Comparison of ENCODE assay signal across 1 cellular context in genomic region chr16:87955302-87956168, GRCh38.
TF ChIP-seq lines count a peak whose summit lies in the region.

No MANE protein-coding gene starts in this region.

TF ChIP-seq in HepG2, 621 proteins besides CTCF, POLR2A, EP300 and RAD21:
- TF ChIP-seq ZC3H4 (CRISPR knock-in tag; IDR thresholded peaks at IDR 0.05; ENCODE audit: borderline replicate concordance), result peak; percentile 35; the same call in 1 of the 2 replicates
- 0 out of 2 replicates have a peak, but pooled peaks have one; percentile 49 for TF ChIP-seq SMAD9 (CRISPR knock-in tag; IDR thresholded peaks at IDR 0.05)
- TF ChIP-seq CEBPB (IDR thresholded peaks at IDR 0.05; ENCODE audit: borderline replicate concordance, low read depth, low read length), result 0 out of 2 replicates have a peak, but pooled peaks have one; percentile 44
- 0 out of 2 replicates have a peak, but pooled peaks have one; percentile 32 for TF ChIP-seq POLR2G (IDR thresholded peaks at IDR 0.05; ENCODE audit: low read depth, low read length)
- TF ChIP-seq ZNF850 (CRISPR knock-in tag; conservative IDR thresholded peaks at IDR 0.05), result no peak
- TF ChIP-seq CEBPG (CRISPR knock-in tag; IDR thresholded peaks at IDR 0.05), result peak; percentile 48; the same call in 1 of the 2 replicates
- peak; percentile 36 for TF ChIP-seq ZNF883 (CRISPR knock-in tag; IDR thresholded peaks at IDR 0.05; ENCODE audit: not compliant biosample characterization)
- TF ChIP-seq ZBTB8A (CRISPR knock-in tag; IDR thresholded peaks at IDR 0.05; ENCODE audit: borderline replicate concordance, low read depth), result no peak
- TF ChIP-seq, protein P1, sequence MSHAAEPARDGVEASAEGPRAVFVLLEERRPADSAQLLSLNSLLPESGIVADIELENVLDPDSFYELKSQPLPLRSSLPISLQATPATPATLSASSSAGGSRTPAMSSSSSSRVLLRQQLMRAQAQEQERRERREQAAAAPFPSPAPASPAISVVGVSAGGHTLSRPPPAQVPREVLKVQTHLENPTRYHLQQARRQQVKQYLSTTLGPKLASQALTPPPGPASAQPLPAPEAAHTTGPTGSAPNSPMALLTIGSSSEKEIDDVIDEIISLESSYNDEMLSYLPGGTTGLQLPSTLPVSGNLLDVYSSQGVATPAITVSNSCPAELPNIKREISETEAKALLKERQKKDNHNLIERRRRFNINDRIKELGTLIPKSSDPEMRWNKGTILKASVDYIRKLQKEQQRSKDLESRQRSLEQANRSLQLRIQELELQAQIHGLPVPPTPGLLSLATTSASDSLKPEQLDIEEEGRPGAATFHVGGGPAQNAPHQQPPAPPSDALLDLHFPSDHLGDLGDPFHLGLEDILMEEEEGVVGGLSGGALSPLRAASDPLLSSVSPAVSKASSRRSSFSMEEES (CRISPR knock-in tag; IDR thresholded peaks at IDR 0.05), result no peak
- TF ChIP-seq E2F2 (CRISPR knock-in tag; IDR thresholded peaks at IDR 0.05; ENCODE audit: borderline replicate concordance), result no peak
- 0 out of 2 replicates have a peak, but pooled peaks have one; percentile 39 for TF ChIP-seq CHCHD3 (CRISPR knock-in tag; IDR thresholded peaks at IDR 0.05)
- peak; percentile 29 for TF ChIP-seq RBM22 (optimal IDR thresholded peaks at IDR 0.05; ENCODE audit: low read length)
